ENCODE assay signal across 16 cellular contexts in genomic region chr12:106299193-106299794, GRCh38. TPM values are rescaled to one million over a fixed set of nuclear protein-coding genes. Genes with fewer than 3 reads are reported as not detected.
DNase-seq lines count a peak whose midpoint lies in the region; ATAC-seq and TF ChIP-seq lines count a peak whose summit lies in the region.
"Had no signal": no experiment of that assay in that cellular context is flagged by ENCODE, and none has a peak within 500 bp of the region (broad histone marks: within the 10 kb centered on the region; RNA-seq: fewer than 3 reads in every experiment).

No MANE protein-coding gene starts in this region.

- intact Hi-C loops in lower lobe of right lung (cut with DNase I) = no loop called here

- no peak overlapping the region for H3K4me3 Mint-ChIP-seq in chondrocyte (ENCODE audit: unreplicated experiment)

- no peak overlapping the region for H4K5ac ChIP-seq in mesendoderm (ENCODE audit: low read length)

- H3K4me1 Mint-ChIP-seq in chondrocyte (ENCODE audit: low read depth) = peaks cover 48% of the 10 kb centered on the region

- H2AK5ac ChIP-seq in mesendoderm (ENCODE audit: low read length) = no peak overlapping the region

- H3K4me1 ChIP-seq in lower lobe of right lung (peaks cover 29% of the 10 kb centered on the region), mesendoderm (ENCODE audit: control insufficient read depth, low read depth, low read length) (peaks cover 2% of the 10 kb centered on the region)

- no peak overlapping the region for H2BK15ac ChIP-seq in mesendoderm (replicated peaks; ENCODE audit: low read depth)

- H3K9ac ChIP-seq in mesendoderm (ENCODE audit: low read length) = no peak overlapping the region

- H3K36me3 ChIP-seq in lower lobe of right lung (no peaks in the 10 kb centered on the region), mesendoderm (ENCODE audit: control insufficient read depth, insufficient read depth, low read length) (no peaks in the 10 kb centered on the region)

- H3K4me2 ChIP-seq in mesendoderm (ENCODE audit: low read length) = no peak overlapping the region

- no peak overlapping the region for H3K18ac ChIP-seq in mesendoderm (ENCODE audit: low read length)

- H3K27me3 Mint-ChIP-seq in chondrocyte (ENCODE audit: low read depth) = no peaks in the 10 kb centered on the region

- H3K27ac ChIP-seq in lower lobe of right lung = peak overlapping the region; percentile 7
- H3K27ac ChIP-seq in temporal lobe (ENCODE audit: low read depth, low read length) = peak overlapping the region; percentile 27
- no peak overlapping the region for H3K27ac ChIP-seq in mesendoderm (ENCODE audit: low read depth, low read length)
- H3K27ac ChIP-seq: 22Rv1 had no signal

- DNase-seq in DMS53 (lab: John Stamatoyannopoulos, UW) (peak; percentile 22), DMS53 treated with DMSO at 0.1 percent for 48 hours (lab: John Stamatoyannopoulos, UW; ENCODE audit: unreplicated experiment) (no peak), chondrocyte (ENCODE audit: low spot score) (no peak), lower lobe of right lung (no peak), mesendoderm (no peak)
- DNase-seq: activated T-cell treated with anti-CD3 and anti-CD28 coated beads for 4 hours; aorta; effector CD4-positive, alpha-beta T cell; MV-4-11; NCI-H524 treated with DMSO at 0.1 percent for 48 hours; SHP77 treated with DMSO at 0.1 percent for 48 hours had no signal

- no peak overlapping the region for H4K8ac ChIP-seq in mesendoderm (ENCODE audit: low read depth, low read length)

- H3K4ac ChIP-seq in mesendoderm (ENCODE audit: low read depth, low read length) = no peak overlapping the region

- no peaks in the 10 kb centered on the region for H3K27me3 ChIP-seq in lower lobe of right lung (ENCODE audit: low read depth)
- H3K27me3 ChIP-seq in mesendoderm (ENCODE audit: insufficient read depth, low read length, poor library complexity) = no peaks in the 10 kb centered on the region

- TF ChIP-seq CTCF in chondrocyte (IDR thresholded peaks at IDR 0.05) = no peak
- no peak for TF ChIP-seq CTCF in lower lobe of right lung (IDR thresholded peaks at IDR 0.05)

- H3K56ac ChIP-seq in mesendoderm (ENCODE audit: low read length) = no peak overlapping the region

- no peaks in the 10 kb centered on the region for H3K9me3 ChIP-seq in lower lobe of right lung

- ATAC-seq in lower lobe of right lung (no peak), GM19035 (IDR thresholded peaks at IDR 0.05; ENCODE audit: unreplicated experiment) (no peak), HG03432 (IDR thresholded peaks at IDR 0.05; ENCODE audit: unreplicated experiment) (no peak)
- ATAC-seq: GM12878 had no signal

- no peaks in the 10 kb centered on the region for H3K79me1 ChIP-seq in mesendoderm (ENCODE audit: low read length)

- H3K9me3 Mint-ChIP-seq in chondrocyte (ENCODE audit: low read depth) = no peaks in the 10 kb centered on the region

- H3K23ac ChIP-seq in mesendoderm (ENCODE audit: low read length) = no peak overlapping the region

- H3K79me2 ChIP-seq in mesendoderm (ENCODE audit: control insufficient read depth, insufficient read depth, low read length) = no peaks in the 10 kb centered on the region

- no peak overlapping the region for H2BK120ac ChIP-seq in mesendoderm (ENCODE audit: low read depth, low read length)

- no peak overlapping the region for H2BK5ac ChIP-seq in mesendoderm (ENCODE audit: low read length)

- H3K4me3 ChIP-seq in lower lobe of right lung (no peak overlapping the region), mesendoderm (ENCODE audit: low read length) (no peak overlapping the region)
- H3K4me3 ChIP-seq: GM12878 had no signal

- peak overlapping the region; percentile 81 for H3K27ac Mint-ChIP-seq in chondrocyte (ENCODE audit: unreplicated experiment)

- H3K36me3 Mint-ChIP-seq in chondrocyte (ENCODE audit: low read depth) = no peaks in the 10 kb centered on the region

- no CpG with 5 or more reads among the region's 4 CpGs for WGBS in mesendoderm (ENCODE audit: extremely low coverage, insufficient coverage, low lambda C conversion rate)

RNA-seq across cellular contexts. Expression of gene TCP11L2, which starts 3.2 kb away (rescaled TPM):
- 16.4 to 31.2 TPM (median 29.5 TPM) in 3 replicates for total RNA-seq in chondrocyte
- 56.1 TPM for total RNA-seq in lower lobe of right lung
- total RNA-seq in temporal lobe = 32.0 TPM
- 2.1 TPM for polyA plus RNA-seq in mesendoderm (2013, experiment 1 of 2)
- 1.6 TPM for polyA plus RNA-seq in mesendoderm (2013, experiment 2 of 2)

RNA-seq across cellular contexts. Expression of gene CKAP4, which starts 51.5 kb away (rescaled TPM):
- total RNA-seq in chondrocyte = 329 to 348 TPM (median 333 TPM) in 3 replicates
- 32.2 TPM for total RNA-seq in lower lobe of right lung
- total RNA-seq in temporal lobe = 21.6 TPM
- polyA plus RNA-seq in mesendoderm (2013, experiment 1 of 2) = 81.8 TPM
- polyA plus RNA-seq in mesendoderm (2013, experiment 2 of 2) = 81.8 TPM

RNA-seq across cellular contexts. Expression of gene POLR3B, which starts 58.3 kb away (rescaled TPM):
- 9.6 to 14.5 TPM (median 10.7 TPM) in 3 replicates for total RNA-seq in chondrocyte
- 9.6 TPM for total RNA-seq in lower lobe of right lung
- 17.2 TPM for total RNA-seq in temporal lobe
- 11.4 TPM for polyA plus RNA-seq in mesendoderm (2013, experiment 1 of 2)
- 11.4 TPM for polyA plus RNA-seq in mesendoderm (2013, experiment 2 of 2)
